8 cellular contexts compared by ENCODE assay signal in the genomic region with DNA sequence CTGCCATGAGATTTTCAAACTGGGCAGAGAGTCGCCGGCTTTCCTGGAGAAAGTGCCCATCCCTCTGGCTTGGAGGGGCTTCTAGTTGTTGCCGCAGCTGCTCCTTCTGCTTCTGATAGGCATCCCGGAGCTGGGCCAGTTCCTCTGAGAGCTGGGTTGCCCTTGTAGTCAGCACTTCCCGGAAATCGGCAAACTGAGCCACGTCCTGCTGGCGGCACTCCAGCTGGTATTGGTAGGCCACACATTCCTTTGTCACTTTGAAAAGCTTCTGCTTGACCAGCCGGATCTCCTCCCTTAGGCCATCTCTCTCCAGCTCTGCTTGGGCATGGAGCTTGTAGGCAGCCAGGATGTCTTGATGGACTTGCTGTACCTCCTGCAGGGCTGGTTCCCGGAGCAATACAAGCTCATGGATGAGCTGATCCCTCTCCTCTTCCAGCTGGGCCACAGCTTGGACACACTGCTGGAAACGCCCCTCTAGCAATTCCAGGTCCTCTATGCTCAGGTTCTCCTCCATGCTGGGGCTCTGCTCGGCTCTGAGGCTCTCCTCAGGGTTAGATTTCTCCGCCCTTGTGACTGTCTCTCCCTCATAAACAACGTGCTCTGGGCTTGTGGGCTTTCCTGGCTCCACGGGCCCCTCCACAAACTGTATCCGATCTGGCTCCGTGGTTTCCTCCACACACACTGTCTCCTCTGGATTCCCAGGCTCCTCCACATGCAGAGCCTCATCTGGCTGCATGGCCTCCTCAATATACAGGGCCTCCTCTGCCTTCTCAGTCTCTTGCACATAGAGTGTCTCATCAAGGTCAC. TPM values are rescaled to one million over a fixed set of nuclear protein-coding genes. Genes with fewer than 3 reads are reported as not detected.
DNase-seq lines count a peak whose midpoint lies in the region; ATAC-seq and TF ChIP-seq lines count a peak whose summit lies in the region.

No MANE protein-coding gene starts in this region.

- no peaks in the 10 kb centered on the region for H3K9me3 ChIP-seq in esophagus (ENCODE audit: control insufficient read depth in 2 of 2, insufficient read depth in 1 of 2, low read depth in 1 of 2, low read length in 1 of 2)
- H3K9me3 ChIP-seq in MM.1S (replicated peaks; ENCODE audit: insufficient read depth, low read length): no peaks in the 10 kb centered on the region

- 51 to 58% methylated on average over 17 of the region's 17 CpGs for WGBS in esophagus, 2 donors

- H3K36me3 ChIP-seq in esophagus (ENCODE audit: control insufficient read depth in 2 of 2, insufficient read depth in 2 of 2, low read length in 1 of 2) (peaks cover 0 to 7% of the 10 kb centered on the region in 2 donors), MM.1S (replicated peaks; ENCODE audit: insufficient read depth, low read length) (no peaks in the 10 kb centered on the region)

- H3K79me2 ChIP-seq in MM.1S (ENCODE audit: low read length): no peaks in the 10 kb centered on the region

- H3K27me3 ChIP-seq in esophagus (ENCODE audit: control insufficient read depth in 1 of 2, insufficient read depth in 2 of 2, low read length in 2 of 2) (no peaks in the 10 kb centered on the region), MM.1S (replicated peaks; ENCODE audit: insufficient read depth, low read length) (no peaks in the 10 kb centered on the region)

- peak overlapping the region; percentile 35 to 67 for H3K27ac ChIP-seq in esophagus (ENCODE audit: low read depth in 2 of 2, low read length in 1 of 2)
- no peak overlapping the region for H3K27ac ChIP-seq in MM.1S (ENCODE audit: low read length)

- no peaks in the 10 kb centered on the region for H3F3A ChIP-seq in MM.1S (ENCODE audit: insufficient read depth, low read length)

- DNase-seq in CD1c-positive myeloid dendritic cell (ENCODE audit: extremely low spot score) (peak; percentile 41), omental fat pad (ENCODE audit: low spot score) (peak; percentile 48), MM.1S (no peak)
- no peak for DNase-seq in activated naive CD4-positive, alpha-beta T cell treated with Interleukin-2 at 50 U/mL for 16 hours

- no peak for ATAC-seq in omental fat pad (ENCODE audit: low FRiP score)
- no peak for ATAC-seq in HG03175 (IDR thresholded peaks at IDR 0.05; ENCODE audit: unreplicated experiment)
- ATAC-seq in GM21390 (IDR thresholded peaks at IDR 0.05; ENCODE audit: unreplicated experiment): no peak

- no peak for TF ChIP-seq CTCF in omental fat pad (IDR thresholded peaks at IDR 0.05)
- TF ChIP-seq CTCF in MM.1S (IDR thresholded peaks at IDR 0.05; ENCODE audit: low read length): no peak

- no peak overlapping the region for H3K4me2 ChIP-seq in MM.1S (ENCODE audit: low read depth, low read length)

- H2AFZ ChIP-seq in MM.1S (ENCODE audit: low read length): no peak overlapping the region

- H3K4me1 ChIP-seq in esophagus (ENCODE audit: control insufficient read depth in 2 of 2, insufficient read depth in 2 of 2, low read length in 1 of 2) (peaks cover 4 to 7% of the 10 kb centered on the region in 2 donors), MM.1S (ENCODE audit: low read length) (no peaks in the 10 kb centered on the region)

- no peak overlapping the region for H3K9ac ChIP-seq in MM.1S (ENCODE audit: low read length)

- H4K20me1 ChIP-seq in MM.1S (ENCODE audit: insufficient read depth, low read length): no peaks in the 10 kb centered on the region

- H3K4me3 ChIP-seq in esophagus (ENCODE audit: low read depth in 1 of 2, low read length in 2 of 2) (no peak overlapping the region), MM.1S (ENCODE audit: low read length) (no peak overlapping the region)

- no peaks in the 10 kb centered on the region for H3K9me2 ChIP-seq in MM.1S (replicated peaks; ENCODE audit: insufficient read depth, low read length)

TF ChIP-seq in PFSK-1, 5 proteins besides CTCF, POLR2A, EP300 and RAD21:
- TF ChIP-seq, protein P1, sequence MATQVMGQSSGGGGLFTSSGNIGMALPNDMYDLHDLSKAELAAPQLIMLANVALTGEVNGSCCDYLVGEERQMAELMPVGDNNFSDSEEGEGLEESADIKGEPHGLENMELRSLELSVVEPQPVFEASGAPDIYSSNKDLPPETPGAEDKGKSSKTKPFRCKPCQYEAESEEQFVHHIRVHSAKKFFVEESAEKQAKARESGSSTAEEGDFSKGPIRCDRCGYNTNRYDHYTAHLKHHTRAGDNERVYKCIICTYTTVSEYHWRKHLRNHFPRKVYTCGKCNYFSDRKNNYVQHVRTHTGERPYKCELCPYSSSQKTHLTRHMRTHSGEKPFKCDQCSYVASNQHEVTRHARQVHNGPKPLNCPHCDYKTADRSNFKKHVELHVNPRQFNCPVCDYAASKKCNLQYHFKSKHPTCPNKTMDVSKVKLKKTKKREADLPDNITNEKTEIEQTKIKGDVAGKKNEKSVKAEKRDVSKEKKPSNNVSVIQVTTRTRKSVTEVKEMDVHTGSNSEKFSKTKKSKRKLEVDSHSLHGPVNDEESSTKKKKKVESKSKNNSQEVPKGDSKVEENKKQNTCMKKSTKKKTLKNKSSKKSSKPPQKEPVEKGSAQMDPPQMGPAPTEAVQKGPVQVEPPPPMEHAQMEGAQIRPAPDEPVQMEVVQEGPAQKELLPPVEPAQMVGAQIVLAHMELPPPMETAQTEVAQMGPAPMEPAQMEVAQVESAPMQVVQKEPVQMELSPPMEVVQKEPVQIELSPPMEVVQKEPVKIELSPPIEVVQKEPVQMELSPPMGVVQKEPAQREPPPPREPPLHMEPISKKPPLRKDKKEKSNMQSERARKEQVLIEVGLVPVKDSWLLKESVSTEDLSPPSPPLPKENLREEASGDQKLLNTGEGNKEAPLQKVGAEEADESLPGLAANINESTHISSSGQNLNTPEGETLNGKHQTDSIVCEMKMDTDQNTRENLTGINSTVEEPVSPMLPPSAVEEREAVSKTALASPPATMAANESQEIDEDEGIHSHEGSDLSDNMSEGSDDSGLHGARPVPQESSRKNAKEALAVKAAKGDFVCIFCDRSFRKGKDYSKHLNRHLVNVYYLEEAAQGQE (IDR thresholded peaks at IDR 0.05; ENCODE audit: insufficient read depth in 1 of 2, low read depth in 2 of 2, low read length in 2 of 2): no peak; a peak in 1 of 4 replicates
- TF ChIP-seq FOXP2 (optimal IDR thresholded peaks at IDR 0.05; ENCODE audit: borderline replicate concordance, extremely low read depth, extremely low read length, insufficient read depth) (peak; percentile 53), TAF1 (IDR thresholded peaks at IDR 0.05; ENCODE audit: borderline replicate concordance, insufficient read depth, low read length) (no peak)

RNA-seq across cellular contexts. Expression of a gene that starts 7.3 kb away (rescaled TPM):
- 0.83 TPM for polyA plus RNA-seq in PFSK-1 (2012; ENCODE audit: insufficient read length, low read depth)
- 1 to 10 TPM; 2.8 to 4.9 TPM for polyA plus RNA-seq in esophagus
- total RNA-seq in omental fat pad: 10 to 100 TPM; 14.8 to 27.4 (median 22.1) TPM

RNA-seq across cellular contexts. Expression of a gene that starts 44.3 kb away (rescaled TPM):
- polyA plus RNA-seq in PFSK-1 (2012; ENCODE audit: insufficient read length, low read depth): 109 TPM
- 10 to 100 TPM; 28.3 to 47.0 TPM for polyA plus RNA-seq in esophagus
- 100 to 1,000 TPM in 1 of 4 donors, 10 to 100 TPM in 3; 85.4 to 113 (median 93.2) TPM for total RNA-seq in omental fat pad

RNA-seq across cellular contexts. Expression of a gene that starts 45.0 kb away (rescaled TPM):
- polyA plus RNA-seq in PFSK-1 (2012; ENCODE audit: insufficient read length, low read depth): 15.4 TPM
- 10 to 100 TPM; 40.2 to 41.8 TPM for polyA plus RNA-seq in esophagus
- 10 to 100 TPM; 12.5 to 36.7 (median 23.3) TPM for total RNA-seq in omental fat pad

Comparison
In these comparisons a context has a peak if more than half of its experiments do, and no peak if none do; other contexts are left out.
1. DNase-seq: peak in CD1c-positive myeloid dendritic cell (single experiment) and omental fat pad (single experiment); none in activated naive CD4-positive, alpha-beta T cell treated with Interleukin-2 at 50 U/mL for 16 hours (single experiment) and MM.1S (single experiment).